23 cellular contexts compared by ENCODE assay signal in genomic region chr14:89279649-89280232, GRCh38.
DNase-seq lines count a peak whose midpoint lies in the region; ATAC-seq lines count a peak whose summit lies in the region.
"Had no signal": no experiment of that assay in that cellular context is flagged by ENCODE, and none has a peak within 500 bp of the region (broad histone marks: within the 10 kb centered on the region; RNA-seq: fewer than 3 reads in every experiment).

No MANE protein-coding gene starts in this region.

- no peak for ATAC-seq in stimulated activated memory B cell treated with anti-CD40 and anti-IgM and Interleukin-4, amounts not matched to agents 10 μg/mL and 1 μg/mL and 100 μg/mL, for 72 hours
- ATAC-seq in HG02885 (IDR thresholded peaks at IDR 0.05; ENCODE audit: poor library complexity, unreplicated experiment): no peak
- ATAC-seq in HG03039 (IDR thresholded peaks at IDR 0.05; ENCODE audit: unreplicated experiment): no peak
- ATAC-seq in HG03354 (IDR thresholded peaks at IDR 0.05; ENCODE audit: poor library complexity, severe bottlenecking, unreplicated experiment): no peak
- ATAC-seq: gastroesophageal sphincter, Right ventricle myocardium inferior had no signal

- H3K4me3 Mint-ChIP-seq in activated naive CD8-positive, alpha-beta T cell: peak overlapping the region; percentile 15
- H3K4me3 Mint-ChIP-seq in activated naive CD8-positive, alpha-beta T cell treated with anti-CD3 and anti-CD28 coated beads for 36 hours: no peak overlapping the region
- no peak overlapping the region for H3K4me3 Mint-ChIP-seq in stimulated activated memory B cell treated with anti-CD40 and anti-IgM and Interleukin-4, amounts not matched to agents 10 μg/mL and 1 μg/mL and 100 μg/mL, for 72 hours

- no peaks in the 10 kb centered on the region for H3K27me3 Mint-ChIP-seq in activated naive CD8-positive, alpha-beta T cell
- no peaks in the 10 kb centered on the region for H3K27me3 Mint-ChIP-seq in activated naive CD8-positive, alpha-beta T cell treated with anti-CD3 and anti-CD28 coated beads for 36 hours
- no peaks in the 10 kb centered on the region for H3K27me3 Mint-ChIP-seq in stimulated activated memory B cell treated with anti-CD40 and anti-IgM and Interleukin-4, amounts not matched to agents 10 μg/mL and 1 μg/mL and 100 μg/mL, for 72 hours

- DNase-seq in activated naive CD8-positive, alpha-beta T cell treated with anti-CD3 and anti-CD28 coated beads for 36 hours: no peak
- DNase-seq in NCI-H345 treated with DMSO at 0.1 percent for 48 hours (lab: John Stamatoyannopoulos, UW; ENCODE audit: unreplicated experiment) (peak; percentile 30), cerebellum (ENCODE audit: low spot score) (peak; percentile 53)
- DNase-seq: ACHN; activated CD4-positive, alpha-beta T cell treated with anti-CD3 and anti-CD28 coated beads, Interleukin-2, amount 50 U/mL, for 1 hour; activated naive CD4-positive, alpha-beta T cell treated with Interleukin-2 at 50 U/mL for 16 hours; anterior cingulate cortex; C1 segment of cervical spinal cord; Calu3; central memory CD4-positive, alpha-beta T cell; EL; IMR-90; NCI-H1436; NCI-H524; stimulated activated CD4-positive, alpha-beta T cell treated with anti-CD3 and anti-CD28 coated beads, Interleukin-15, amount 100 ng/mL, for 24 hours; testis had no signal

- H3K27ac Mint-ChIP-seq in activated naive CD8-positive, alpha-beta T cell: peak overlapping the region; percentile 54
- no peak overlapping the region for H3K27ac Mint-ChIP-seq in activated naive CD8-positive, alpha-beta T cell treated with anti-CD3 and anti-CD28 coated beads for 36 hours
- H3K27ac Mint-ChIP-seq in stimulated activated memory B cell treated with anti-CD40 and anti-IgM and Interleukin-4, amounts not matched to agents 10 μg/mL and 1 μg/mL and 100 μg/mL, for 72 hours: peak overlapping the region; percentile 46

- peaks cover 28% of the 10 kb centered on the region for H3K36me3 Mint-ChIP-seq in activated naive CD8-positive, alpha-beta T cell
- peaks cover 81% of the 10 kb centered on the region for H3K36me3 Mint-ChIP-seq in activated naive CD8-positive, alpha-beta T cell treated with anti-CD3 and anti-CD28 coated beads for 36 hours
- peaks cover 73% of the 10 kb centered on the region for H3K36me3 Mint-ChIP-seq in stimulated activated memory B cell treated with anti-CD40 and anti-IgM and Interleukin-4, amounts not matched to agents 10 μg/mL and 1 μg/mL and 100 μg/mL, for 72 hours

- H3K9me3 Mint-ChIP-seq in activated naive CD8-positive, alpha-beta T cell (ENCODE audit: low read depth): no peaks in the 10 kb centered on the region
- H3K9me3 Mint-ChIP-seq in activated naive CD8-positive, alpha-beta T cell treated with anti-CD3 and anti-CD28 coated beads for 36 hours: peaks cover 5% of the 10 kb centered on the region
- H3K9me3 Mint-ChIP-seq in stimulated activated memory B cell treated with anti-CD40 and anti-IgM and Interleukin-4, amounts not matched to agents 10 μg/mL and 1 μg/mL and 100 μg/mL, for 72 hours: peaks cover 4% of the 10 kb centered on the region

- H3K4me1 Mint-ChIP-seq in activated naive CD8-positive, alpha-beta T cell (ENCODE audit: low read depth): peaks cover 83% of the 10 kb centered on the region
- H3K4me1 Mint-ChIP-seq in activated naive CD8-positive, alpha-beta T cell treated with anti-CD3 and anti-CD28 coated beads for 36 hours: peaks cover 79% of the 10 kb centered on the region
- peaks cover 72% of the 10 kb centered on the region for H3K4me1 Mint-ChIP-seq in stimulated activated memory B cell treated with anti-CD40 and anti-IgM and Interleukin-4, amounts not matched to agents 10 μg/mL and 1 μg/mL and 100 μg/mL, for 72 hours
